Comparison of ENCODE assay signal across 18 cellular contexts in genomic region chrX:73668779-73669178, GRCh38.
DNase-seq lines count a peak whose midpoint lies in the region; ATAC-seq and TF ChIP-seq lines count a peak whose summit lies in the region.
"Had no signal": no experiment of that assay in that cellular context is flagged by ENCODE, and none has a peak within 500 bp of the region (broad histone marks: within the 10 kb centered on the region; RNA-seq: fewer than 3 reads in every experiment).

No MANE protein-coding gene starts in this region.

- intact Hi-C loops in Right ventricle myocardium superior (cut with DNase I) (no loop called here), cardiac septum (cut with DNase I) (no loop called here), left lung (cut with DNase I) (no loop called here)

- no peaks in the 10 kb centered on the region for H3K4me1 ChIP-seq in left lung

- no peaks in the 10 kb centered on the region for H3K27me3 ChIP-seq in left lung

- H3K4me3 ChIP-seq in fibroblast of the aortic adventitia (ENCODE audit: low read depth, low read length) (no peak overlapping the region), left lung (no peak overlapping the region)
- H3K4me3 ChIP-seq: PC-9 had no signal

- ATAC-seq in Right ventricle myocardium superior (ENCODE audit: poor library complexity) (peak; percentile 49), left lung (peak; percentile 41)
- ATAC-seq: HCT116 had no signal

- DNase-seq in Right ventricle myocardium superior: peak; percentile 42
- DNase-seq in cardiac septum (ENCODE audit: low spot score): no peak
- peak; percentile 16 for DNase-seq in fibroblast of the aortic adventitia (ENCODE audit: low read depth)
- DNase-seq in left lung: peak in 1 of 2 donors; percentile 34
- no peak for DNase-seq in stimulated activated CD4-positive, alpha-beta T cell treated with anti-CD3 and anti-CD28 coated beads, Interleukin-1b, Interleukin-23, amount 100 ng/mL, for 48 hours
- no peak for DNase-seq in hepatic stellate cell (ENCODE audit: low spot score)
- no peak for DNase-seq in mucosa of gallbladder (ENCODE audit: low spot score)
- no peak for DNase-seq in middle frontal gyrus (ENCODE audit: extremely low spot score, low spot score)
- DNase-seq: COR-L47, KBM-7, MM.1S, NCI-H1105, NCI-H1694 treated with DMSO at 0.1 percent for 48 hours, NCI-H446, NCI-H748 treated with DMSO at 0.1 percent for 48 hours, PC-9, SHP77 had no signal

- H3K27ac ChIP-seq in left lung: no peak overlapping the region
- H3K27ac ChIP-seq: PC-9 had no signal

- H3K9me3 ChIP-seq in left lung: peaks cover 0 to 19% of the 10 kb centered on the region in 2 donors

- H3K36me3 ChIP-seq in left lung: no peaks in the 10 kb centered on the region

- TF ChIP-seq CTCF in fibroblast of the aortic adventitia (IDR thresholded peaks at IDR 0.05; ENCODE audit: insufficient read depth, low read length) (no peak), left lung (IDR thresholded peaks at IDR 0.05) (no peak)

Comparison
In these comparisons a context has a peak if more than half of its experiments do, and no peak if none do; other contexts are left out.
1. DNase-seq: peak in Right ventricle myocardium superior (single experiment) and fibroblast of the aortic adventitia (single experiment); none in cardiac septum (single experiment), stimulated activated CD4-positive, alpha-beta T cell treated with anti-CD3 and anti-CD28 coated beads, Interleukin-1b, Interleukin-23, amount 100 ng/mL, for 48 hours (single experiment), hepatic stellate cell (single experiment), mucosa of gallbladder (single experiment) and middle frontal gyrus (single experiment).